Comparison of ENCODE assay signal across 1 cellular context in genomic region chr10:80462986-80463741, GRCh38.
TF ChIP-seq lines count a peak whose summit lies in the region.

No MANE protein-coding gene starts in this region.

TF ChIP-seq in SK-N-SH treated with all-trans-retinoic acid at 6 μM for 48 hours, 23 proteins besides CTCF, POLR2A, EP300 and RAD21 (continued from another document):
- no peak for TF ChIP-seq PATZ1 (CRISPR knock-in tag; IDR thresholded peaks at IDR 0.05; ENCODE audit: borderline replicate concordance)
- TF ChIP-seq BACH2 (CRISPR knock-in tag; IDR thresholded peaks at IDR 0.05; ENCODE audit: borderline replicate concordance): no peak
- no peak for TF ChIP-seq OSR1 (CRISPR knock-in tag; IDR thresholded peaks at IDR 0.05)
